Comparison of ENCODE assay signal across 8 cellular contexts in the genomic region with DNA sequence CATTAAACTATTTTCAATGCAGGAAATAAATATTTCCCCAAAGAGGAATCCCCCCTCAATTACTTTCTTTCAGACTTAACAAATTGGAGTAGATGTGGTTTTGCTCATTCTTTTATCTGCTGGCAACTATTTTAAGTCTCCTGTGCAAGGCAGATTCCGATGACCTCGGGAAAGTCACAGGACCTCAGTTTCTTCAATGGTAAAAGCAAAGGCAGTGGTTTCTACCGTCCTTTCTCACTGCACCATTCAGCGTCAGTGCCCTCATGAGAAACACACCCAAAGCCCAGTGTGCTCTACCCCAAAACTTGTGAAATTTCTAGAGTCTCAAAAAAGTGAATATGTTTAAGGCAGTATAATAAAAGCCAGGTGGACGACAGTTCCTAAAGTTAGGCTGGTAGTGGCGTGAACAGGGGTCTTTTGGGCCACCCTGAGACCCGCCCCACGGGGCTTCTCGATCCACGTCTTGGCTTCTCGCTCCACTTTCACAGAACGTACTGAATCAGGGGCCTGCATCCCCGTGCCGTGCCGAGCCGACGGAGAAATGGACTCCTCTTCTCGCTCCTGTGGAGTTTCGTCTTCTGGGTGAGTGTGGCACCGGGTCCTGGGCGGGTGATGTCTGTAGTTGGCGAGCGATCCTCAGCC. TPM values are rescaled to one million over a fixed set of nuclear protein-coding genes. Genes with fewer than 3 reads are reported as not detected.
A peak's percentile ranks its signal among the peaks of the same experiment; 100 is the strongest.
DNase-seq lines count a peak whose midpoint lies in the region; ATAC-seq, FAIRE-seq and TF ChIP-seq lines count a peak whose summit lies in the region.

No MANE protein-coding gene starts in this region.

- H3K4me1 Mint-ChIP-seq in naive thymus-derived CD4-positive, alpha-beta T cell: peaks cover 20 to 44% (median 36%) of the 10 kb centered on the region in 7 donors

- H3K4me3 ChIP-seq in A549 (peak overlapping the region; percentile 63), GM12865 (ENCODE audit: low read depth, low read length) (peak overlapping the region; percentile 99), fibroblast of pulmonary artery (replicated peaks; ENCODE audit: low read depth, low read length) (peak overlapping the region; percentile 86)
- H3K4me3 ChIP-seq in naive thymus-derived CD4-positive, alpha-beta T cell (ENCODE audit: low read length): peak overlapping the region; percentile 99

- peak overlapping the region; percentile 94 for H3K4me2 ChIP-seq in A549

- peaks cover 0 to 15% (median 0%) of the 10 kb centered on the region in 3 experiments for H3K36me3 ChIP-seq in naive thymus-derived CD4-positive, alpha-beta T cell (ENCODE audit: control insufficient read depth in 2 of 3, insufficient read depth in 3 of 3, low read length in 3 of 3)

- peak; percentile 58 to 64 for ATAC-seq in A549
- ATAC-seq in HG03378 (IDR thresholded peaks at IDR 0.05; ENCODE audit: unreplicated experiment): peak; percentile 41
- ATAC-seq in naive thymus-derived CD4-positive, alpha-beta T cell: peak; percentile 38
- ATAC-seq in HG02884 (IDR thresholded peaks at IDR 0.05; ENCODE audit: unreplicated experiment): no peak

- peaks cover 0 to 4% (median 0%) of the 10 kb centered on the region in 5 donors for H3K36me3 Mint-ChIP-seq in naive thymus-derived CD4-positive, alpha-beta T cell

- H3K27me3 ChIP-seq in naive thymus-derived CD4-positive, alpha-beta T cell (ENCODE audit: control insufficient read depth in 2 of 2, insufficient read depth in 2 of 2, low read length in 2 of 2): peaks cover 0 to 6% of the 10 kb centered on the region in 2 donors

- H3K27me3 Mint-ChIP-seq in naive thymus-derived CD4-positive, alpha-beta T cell: peaks cover 0 to 21% (median 0%) of the 10 kb centered on the region in 5 donors

- WGBS in A549 (ENCODE audit: missing lambda C conversion rate): under 1% methylated on average over 19 of the region's 23 CpGs

- peaks cover 30% of the 10 kb centered on the region for H3K4me1 ChIP-seq in A549
- H3K4me1 ChIP-seq in naive thymus-derived CD4-positive, alpha-beta T cell (ENCODE audit: control insufficient read depth in 2 of 2, insufficient read depth in 2 of 2, low read length in 2 of 2): peaks cover 0 to 4% of the 10 kb centered on the region in 2 donors

- TF ChIP-seq EP300 in A549 (IDR thresholded peaks at IDR 0.05): no peak

- H3K9me3 Mint-ChIP-seq in naive thymus-derived CD4-positive, alpha-beta T cell: peaks cover 0 to 2% (median 0%) of the 10 kb centered on the region in 11 donors

- peak overlapping the region; percentile 90 to 96 for H3K27ac ChIP-seq in A549
- H3K27ac ChIP-seq in VCaP: peak overlapping the region; percentile 98
- peak overlapping the region; percentile 71 for H3K27ac ChIP-seq in naive thymus-derived CD4-positive, alpha-beta T cell (ENCODE audit: low read depth, low read length)

- no peak for TF ChIP-seq RAD21 in A549 (conservative IDR thresholded peaks at IDR 0.05 in 1 of 2, IDR thresholded peaks at IDR 0.05 in 1 of 2)

- H3K27ac Mint-ChIP-seq in naive thymus-derived CD4-positive, alpha-beta T cell: peak overlapping the region; percentile 88 to 99 (median 96)

- no peaks in the 10 kb centered on the region for H3K9me3 ChIP-seq in A549
- no peaks in the 10 kb centered on the region for H3K9me3 ChIP-seq in naive thymus-derived CD4-positive, alpha-beta T cell (ENCODE audit: control insufficient read depth in 2 of 3, low read length in 3 of 3)

- no peak for TF ChIP-seq POLR2A in A549 (IDR thresholded peaks at IDR 0.05; ENCODE audit: low read length)

- POLR2A ChIA-PET in A549 (lab: Yijun Ruan, JAX): interaction anchor here (0.8 to 2.9 kb wide), 20 partner anchors 17 to 655 kb away, joined by 3 to 35 read pairs (median 5); partner anchors contain the start of genes DTD2, HEATR5A, RNU6-7 and RNU6-8
- POLR2A ChIA-PET in naive thymus-derived CD4-positive, alpha-beta T cell (lab: Charles Lee): interaction anchor here (0.6 to 3.3 kb wide), 14 partner anchors 10 to 656 kb away, joined by 3 to 46 read pairs (median 4); partner anchors contain the start of genes HEATR5A, RNU6-7 and RNU6-8

- no peak for FAIRE-seq in A549 (lab: Jason Lieb, UNC)

- intact Hi-C loops in naive thymus-derived CD4-positive, alpha-beta T cell (cut with micrococcal nuclease): loop anchor here (1.0 to 10.0 kb wide), 18 partner anchors 27 to 1521 kb away; partner anchors contain the start of genes DTD2 (in 2 of the 2), G2E3 (in 2 of the 2), HEATR5A (in 2 of the 2) and NUBPL (in 2 of the 2)

- no peak for TF ChIP-seq CTCF in A549 (IDR thresholded peaks at IDR 0.05)
- no peak for TF ChIP-seq CTCF in GM12865 (IDR thresholded peaks at IDR 0.05; ENCODE audit: insufficient read depth, low read depth, low read length, missing control alignments)
- TF ChIP-seq CTCF in VCaP (conservative IDR thresholded peaks at IDR 0.05): no peak
- no peak for TF ChIP-seq CTCF in fibroblast of pulmonary artery (IDR thresholded peaks at IDR 0.05; ENCODE audit: low read length, missing control alignments)

- peak; percentile 32 to 43 for DNase-seq in A549 (ENCODE audit: low read depth in 1 of 2, low spot score in 1 of 2)
- peak; percentile 22 for DNase-seq in GM12865 (ENCODE audit: low read depth)
- DNase-seq in fibroblast of pulmonary artery (ENCODE audit: low read depth): peak; percentile 20
- no peak for DNase-seq in naive thymus-derived CD4-positive, alpha-beta T cell
- no peak for DNase-seq in islet precursor cell

- H3K4me3 Mint-ChIP-seq in naive thymus-derived CD4-positive, alpha-beta T cell: peak overlapping the region; percentile 85 to 100 (median 99)

- CTCF ChIA-PET in A549 (lab: Yijun Ruan, JAX): interaction anchor here (0.6 to 2.1 kb wide), 8 partner anchors 9 to 484 kb away, joined by 3 to 8 read pairs (median 4); no protein-coding TSS in a partner anchor
- CTCF ChIA-PET in naive thymus-derived CD4-positive, alpha-beta T cell (lab: Charles Lee): interaction anchor here (0.8 to 1.2 kb wide), 5 partner anchors 151 to 179 kb away, joined by 3 to 7 read pairs (median 3); no protein-coding TSS in a partner anchor

TF ChIP-seq in A549, 52 proteins besides CTCF, POLR2A, EP300 and RAD21:
- TF ChIP-seq PBX3 (IDR thresholded peaks at IDR 0.05) (no peak), JUN (IDR thresholded peaks at IDR 0.05) (0 out of 5 replicates have a peak, but pooled peaks of 1 of the 2 experiments have one; percentile 4)

RNA-seq across cellular contexts. Expression of gene ARHGAP5, which starts 1.3 kb away (rescaled TPM):
- 57.3 and 66.1 TPM in 2 replicates for polyA plus RNA-seq in A549 (2011; rRNA removed)
- polyA plus RNA-seq in A549 (2012; cell fraction: cytosol; rRNA removed): 5.1 and 5.8 TPM in 2 replicates
- polyA plus RNA-seq in A549 (2012; cell fraction: nucleus; rRNA removed): 4.5 and 9.6 TPM in 2 replicates
- 32.5 to 33.6 TPM (median 33.0 TPM) in 3 replicates for polyA plus RNA-seq in A549 (2017; fragmentation: RNase III; extraction: RNeasy Plus Mini Kit Qiagen cat#74134 plus additional on column Dnase treatment)
- polyA minus RNA-seq in A549 (2011; rRNA and poly(A)+ RNA removed): 44.1 and 51.3 TPM in 2 replicates
- 10 to 100 TPM; 37.9 to 98.2 (median 56.2) TPM for total RNA-seq in naive thymus-derived CD4-positive, alpha-beta T cell
- polyA plus RNA-seq in naive thymus-derived CD4-positive, alpha-beta T cell: 10 to 100 TPM; 26.6 to 32.6 TPM

Comparison
In these comparisons a context has a peak if more than half of its experiments do, and no peak if none do; other contexts are left out.
1. DNase-seq: peak in A549 (2 of 2), GM12865 (single experiment) and fibroblast of pulmonary artery (single experiment); none in naive thymus-derived CD4-positive, alpha-beta T cell (0 of 9) and islet precursor cell (single experiment).
2. Peak in every context shown above with its lines, with median percentiles within 50 percentile points of each other: H3K27ac ChIP-seq and H3K4me3 ChIP-seq.